ENCODE assay signal across 15 cellular contexts in genomic region chrX:149628280-149628679, GRCh38. TPM values are rescaled to one million over a fixed set of nuclear protein-coding genes. Genes with fewer than 3 reads are reported as not detected.
DNase-seq lines count a peak whose midpoint lies in the region; ATAC-seq and TF ChIP-seq lines count a peak whose summit lies in the region.
"Had no signal": no experiment of that assay in that cellular context is flagged by ENCODE, and none has a peak within 500 bp of the region (broad histone marks: within the 10 kb centered on the region; RNA-seq: fewer than 3 reads in every experiment).

No MANE protein-coding gene starts in this region.

- H3K36me3 ChIP-seq in right atrium auricular region (no peaks in the 10 kb centered on the region), RWPE2 (ENCODE audit: low read depth) (no peaks in the 10 kb centered on the region)

- TF ChIP-seq CTCF in right atrium auricular region (IDR thresholded peaks at IDR 0.05) (no peak), RWPE2 (IDR thresholded peaks at IDR 0.05; ENCODE audit: poor library complexity, severe bottlenecking) (no peak), foreskin keratinocyte (conservative IDR thresholded peaks at IDR 0.05) (no peak)

- peak overlapping the region; percentile 17 for H3K27ac ChIP-seq in right cardiac atrium (ENCODE audit: low read length)
- H3K27ac ChIP-seq in right atrium auricular region, result peak overlapping the region in 1 of 2 donors; percentile 68
- H3K27ac ChIP-seq in RWPE2 (ENCODE audit: poor library complexity, severe bottlenecking), result peak overlapping the region; percentile 10
- H3K27ac ChIP-seq in foreskin keratinocyte, result peak overlapping the region; percentile 49
- H3K27ac ChIP-seq: SJSA1 had no signal

- H3K9me3 ChIP-seq in right cardiac atrium (ENCODE audit: control insufficient read depth, low read length) (no peaks in the 10 kb centered on the region), right atrium auricular region (no peaks in the 10 kb centered on the region), RWPE2 (ENCODE audit: severe bottlenecking) (no peaks in the 10 kb centered on the region)
- H3K9me3 ChIP-seq: SJSA1 had no signal

- H3K4me1 ChIP-seq in right cardiac atrium (ENCODE audit: control insufficient read depth, insufficient read depth, low read length) (peaks cover 9% of the 10 kb centered on the region), right atrium auricular region (peaks cover 0 to 21% of the 10 kb centered on the region in 2 donors), RWPE2 (ENCODE audit: insufficient read depth, poor library complexity, severe bottlenecking) (peaks cover 8% of the 10 kb centered on the region), foreskin keratinocyte (peaks cover 6% of the 10 kb centered on the region)

- H3K27me3 ChIP-seq in right cardiac atrium (ENCODE audit: control insufficient read depth, insufficient read depth) (no peaks in the 10 kb centered on the region), right atrium auricular region (no peaks in the 10 kb centered on the region), RWPE2 (ENCODE audit: insufficient read depth, poor library complexity, severe bottlenecking) (no peaks in the 10 kb centered on the region), foreskin keratinocyte (no peaks in the 10 kb centered on the region)
- H3K27me3 ChIP-seq: SJSA1 had no signal

- H3K4me3 ChIP-seq in right cardiac atrium (ENCODE audit: low read length) (no peak overlapping the region), right atrium auricular region (no peak overlapping the region), RWPE2 (ENCODE audit: severe bottlenecking) (no peak overlapping the region)
- H3K4me3 ChIP-seq: K562, SJSA1 had no signal

- intact Hi-C loops in right cardiac atrium (cut with DNase I), result no loop called here

- ATAC-seq in right cardiac atrium (no peak), RWPE2 (ENCODE audit: low read depth) (peak; percentile 67), foreskin keratinocyte (peak; percentile 83), HG02973 (IDR thresholded peaks at IDR 0.05; ENCODE audit: unreplicated experiment) (no peak), HG03457 (IDR thresholded peaks at IDR 0.05; ENCODE audit: unreplicated experiment) (no peak), HG02884 (IDR thresholded peaks at IDR 0.05; ENCODE audit: unreplicated experiment) (no peak), HG03175 (IDR thresholded peaks at IDR 0.05; ENCODE audit: unreplicated experiment) (no peak)
- ATAC-seq: K562 had no signal

- DNase-seq in right cardiac atrium, result no peak
- no peak for DNase-seq in right atrium auricular region (ENCODE audit: low spot score)
- DNase-seq in RWPE2 (ENCODE audit: low spot score), result no peak
- peak; percentile 74 to 87 for DNase-seq in foreskin keratinocyte
- DNase-seq: COR-L47, H7, NCI-H146, NCI-H2081 treated with DMSO at 0.1 percent for 48 hours had no signal

- 86% methylated on average over 3 of the region's 3 CpGs for WGBS in right cardiac atrium

RNA-seq across cellular contexts. Expression of gene TMEM185A, which starts 3.3 kb away (rescaled TPM):
- total RNA-seq in right cardiac atrium (10 to 100 TPM; 50.7 to 86.0 (median 62.5) TPM), right atrium auricular region (10 to 100 TPM; 37.0 to 37.2 TPM), foreskin keratinocyte (12.6 and 15.3 TPM in 2 replicates)
- polyA plus RNA-seq in right cardiac atrium (43.0 TPM), foreskin keratinocyte (11.3 and 11.9 TPM in 2 replicates)

RNA-seq across cellular contexts. Expression of gene HSFX2, which starts 33.2 kb away (rescaled TPM):
- total RNA-seq in right cardiac atrium (1 to 10 TPM in 2 of 4 donors, not detected in 2; 1.1 to 1.3 TPM), right atrium auricular region (under 1 TPM in 1 of 2 donors, not detected in 1; 0.79 TPM), foreskin keratinocyte (0.32 TPM in 1 of 2 replicates, not detected in the other)
- polyA plus RNA-seq in right cardiac atrium (0.77 TPM), foreskin keratinocyte (0.12 and 0.54 TPM in 2 replicates)
- total RNA-seq: SJSA1 had no signal
- polyA plus RNA-seq: CD14-positive monocyte had no signal

RNA-seq across cellular contexts. Expression of gene MAGEA9B, which starts 41.0 kb away (rescaled TPM):
- not detected for total RNA-seq in right cardiac atrium
- not detected for polyA plus RNA-seq in right cardiac atrium
- total RNA-seq in right atrium auricular region, result not detected
- not detected in 2 replicates for total RNA-seq in foreskin keratinocyte
- polyA plus RNA-seq in foreskin keratinocyte, result not detected in 2 replicates
- total RNA-seq: H7, SJSA1 had no signal
- polyA plus RNA-seq: CD14-positive monocyte had no signal

Comparison
In these comparisons a context has a peak if more than half of its experiments do, and no peak if none do; other contexts are left out.
1. ATAC-seq: peak in RWPE2 (single experiment) and foreskin keratinocyte (single experiment); none in right cardiac atrium (0 of 2), HG02973 (single experiment), HG03457 (single experiment), HG02884 (single experiment) and HG03175 (single experiment).
2. DNase-seq: peak in foreskin keratinocyte (2 of 2); none in right cardiac atrium (0 of 3), right atrium auricular region (single experiment) and RWPE2 (single experiment).